In the genomic region with DNA sequence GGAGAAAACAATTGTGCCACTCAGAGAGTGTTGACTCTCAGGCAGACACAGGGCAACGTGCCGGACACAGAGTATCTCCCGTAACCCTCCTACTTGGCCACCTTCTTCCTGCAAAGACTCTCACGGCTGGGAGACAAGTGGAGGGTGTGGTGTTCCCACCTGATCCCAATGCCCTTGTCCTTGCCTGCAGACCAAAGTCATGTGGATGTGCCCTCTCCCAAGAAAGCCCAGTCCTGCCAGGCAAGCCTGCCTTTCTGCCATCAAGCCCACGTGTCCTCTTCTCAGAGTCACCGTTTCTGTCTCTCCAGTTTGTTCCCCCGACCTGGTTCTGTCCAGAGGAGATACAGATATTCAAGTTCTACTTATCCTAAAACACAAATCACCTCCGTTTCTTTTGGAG, we compare ENCODE assay signal across 1 cellular context.
TF ChIP-seq lines count a peak whose summit lies in the region.

No MANE protein-coding gene starts in this region.

TF ChIP-seq in HepG2, 621 proteins besides CTCF, POLR2A, EP300 and RAD21:
- TF ChIP-seq U2AF2 (IDR thresholded peaks at IDR 0.05; ENCODE audit: low read depth, low read length): no peak
- no peak for TF ChIP-seq ESRRA (CRISPR knock-in tag; IDR thresholded peaks at IDR 0.05; ENCODE audit: low read depth)
- TF ChIP-seq, protein P1, sequence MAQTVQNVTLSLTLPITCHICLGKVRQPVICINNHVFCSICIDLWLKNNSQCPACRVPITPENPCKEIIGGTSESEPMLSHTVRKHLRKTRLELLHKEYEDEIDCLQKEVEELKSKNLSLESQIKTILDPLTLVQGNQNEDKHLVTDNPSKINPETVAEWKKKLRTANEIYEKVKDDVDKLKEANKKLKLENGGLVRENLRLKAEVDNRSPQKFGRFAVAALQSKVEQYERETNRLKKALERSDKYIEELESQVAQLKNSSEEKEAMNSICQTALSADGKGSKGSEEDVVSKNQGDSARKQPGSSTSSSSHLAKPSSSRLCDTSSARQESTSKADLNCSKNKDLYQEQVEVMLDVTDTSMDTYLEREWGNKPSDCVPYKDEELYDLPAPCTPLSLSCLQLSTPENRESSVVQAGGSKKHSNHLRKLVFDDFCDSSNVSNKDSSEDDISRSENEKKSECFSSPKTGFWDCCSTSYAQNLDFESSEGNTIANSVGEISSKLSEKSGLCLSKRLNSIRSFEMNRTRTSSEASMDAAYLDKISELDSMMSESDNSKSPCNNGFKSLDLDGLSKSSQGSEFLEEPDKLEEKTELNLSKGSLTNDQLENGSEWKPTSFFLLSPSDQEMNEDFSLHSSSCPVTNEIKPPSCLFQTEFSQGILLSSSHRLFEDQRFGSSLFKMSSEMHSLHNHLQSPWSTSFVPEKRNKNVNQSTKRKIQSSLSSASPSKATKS (CRISPR knock-in tag; IDR thresholded peaks at IDR 0.05): no peak
- TF ChIP-seq, protein P2, sequence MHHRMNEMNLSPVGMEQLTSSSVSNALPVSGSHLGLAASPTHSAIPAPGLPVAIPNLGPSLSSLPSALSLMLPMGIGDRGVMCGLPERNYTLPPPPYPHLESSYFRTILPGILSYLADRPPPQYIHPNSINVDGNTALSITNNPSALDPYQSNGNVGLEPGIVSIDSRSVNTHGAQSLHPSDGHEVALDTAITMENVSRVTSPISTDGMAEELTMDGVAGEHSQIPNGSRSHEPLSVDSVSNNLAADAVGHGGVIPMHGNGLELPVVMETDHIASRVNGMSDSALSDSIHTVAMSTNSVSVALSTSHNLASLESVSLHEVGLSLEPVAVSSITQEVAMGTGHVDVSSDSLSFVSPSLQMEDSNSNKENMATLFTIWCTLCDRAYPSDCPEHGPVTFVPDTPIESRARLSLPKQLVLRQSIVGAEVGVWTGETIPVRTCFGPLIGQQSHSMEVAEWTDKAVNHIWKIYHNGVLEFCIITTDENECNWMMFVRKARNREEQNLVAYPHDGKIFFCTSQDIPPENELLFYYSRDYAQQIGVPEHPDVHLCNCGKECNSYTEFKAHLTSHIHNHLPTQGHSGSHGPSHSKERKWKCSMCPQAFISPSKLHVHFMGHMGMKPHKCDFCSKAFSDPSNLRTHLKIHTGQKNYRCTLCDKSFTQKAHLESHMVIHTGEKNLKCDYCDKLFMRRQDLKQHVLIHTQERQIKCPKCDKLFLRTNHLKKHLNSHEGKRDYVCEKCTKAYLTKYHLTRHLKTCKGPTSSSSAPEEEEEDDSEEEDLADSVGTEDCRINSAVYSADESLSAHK (CRISPR knock-in tag; IDR thresholded peaks at IDR 0.05; ENCODE audit: borderline replicate concordance): no peak
- no peak for TF ChIP-seq SP1 (IDR thresholded peaks at IDR 0.05)
- TF ChIP-seq SP1 (CRISPR knock-in tag; IDR thresholded peaks at IDR 0.05): no peak
- no peak for TF ChIP-seq ONECUT2 (CRISPR knock-in tag; IDR thresholded peaks at IDR 0.05)
- no peak for TF ChIP-seq ZNF7 (CRISPR knock-in tag; IDR thresholded peaks at IDR 0.05)
- TF ChIP-seq, protein P3, sequence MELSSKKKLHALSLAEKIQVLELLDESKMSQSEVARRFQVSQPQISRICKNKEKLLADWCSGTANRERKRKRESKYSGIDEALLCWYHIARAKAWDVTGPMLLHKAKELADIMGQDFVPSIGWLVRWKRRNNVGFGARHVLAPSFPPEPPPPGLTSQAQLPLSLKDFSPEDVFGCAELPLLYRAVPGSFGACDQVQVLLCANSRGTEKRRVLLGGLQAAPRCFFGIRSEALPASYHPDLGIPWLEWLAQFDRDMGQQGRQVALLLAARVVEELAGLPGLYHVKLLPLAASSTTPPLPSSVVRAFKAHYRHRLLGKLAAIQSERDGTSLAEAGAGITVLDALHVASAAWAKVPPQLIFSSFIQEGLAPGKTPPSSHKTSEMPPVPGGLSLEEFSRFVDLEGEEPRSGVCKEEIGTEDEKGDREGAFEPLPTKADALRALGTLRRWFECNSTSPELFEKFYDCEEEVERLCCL (CRISPR knock-in tag; IDR thresholded peaks at IDR 0.05; ENCODE audit: borderline replicate concordance): no peak
- no peak for TF ChIP-seq SMYD3 (CRISPR knock-in tag; IDR thresholded peaks at IDR 0.05)
- TF ChIP-seq BRD4 (CRISPR knock-in tag; IDR thresholded peaks at IDR 0.05): no peak
- no peak for TF ChIP-seq RBAK (CRISPR knock-in tag; IDR thresholded peaks at IDR 0.05)
- no peak for TF ChIP-seq TBL1XR1 (IDR thresholded peaks at IDR 0.05; ENCODE audit: borderline replicate concordance, low read length, partially characterized antibody)
- TF ChIP-seq ZNF546 (CRISPR knock-in tag; conservative IDR thresholded peaks at IDR 0.05): no peak
- no peak for TF ChIP-seq CBX5 (CRISPR knock-in tag; IDR thresholded peaks at IDR 0.05; ENCODE audit: borderline replicate concordance)
- no peak for TF ChIP-seq ZNF333 (CRISPR knock-in tag; IDR thresholded peaks at IDR 0.05; ENCODE audit: borderline replicate concordance)
- no peak for TF ChIP-seq ASH2L (IDR thresholded peaks at IDR 0.05; ENCODE audit: insufficient read length, low read depth, low read length)
- TF ChIP-seq PHB2 (IDR thresholded peaks at IDR 0.05; ENCODE audit: partially characterized antibody): no peak
- no peak for TF ChIP-seq DNMT3B (CRISPR knock-in tag; conservative IDR thresholded peaks at IDR 0.05)
- no peak for TF ChIP-seq LCORL (IDR thresholded peaks at IDR 0.05)
- TF ChIP-seq LCORL (CRISPR knock-in tag; IDR thresholded peaks at IDR 0.05): no peak
TF ChIP-seq in HepG2: peak in this region for 0.
